8 cellular contexts compared by ENCODE assay signal in genomic region chr20:6122873-6123649, GRCh38. TPM values are rescaled to one million over a fixed set of nuclear protein-coding genes. Genes with fewer than 3 reads are reported as not detected.
DNase-seq lines count a peak whose midpoint lies in the region; ATAC-seq, FAIRE-seq and TF ChIP-seq lines count a peak whose summit lies in the region.
"Had no signal": no experiment of that assay in that cellular context is flagged by ENCODE, and none has a peak within 500 bp of the region (broad histone marks: within the 10 kb centered on the region; RNA-seq: fewer than 3 reads in every experiment).

FERMT1 (minus strand) TSS chr20:6123030; CDS start chr20:6119554, 3,476 bp downstream.

- peaks cover 75% of the 10 kb centered on the region for H3K27me3 ChIP-seq in gastroesophageal sphincter

- 0% methylated on average over 6 to 12 of the region's 55 CpGs for WGBS in gastroesophageal sphincter (ENCODE audit: low coverage in 1 of 2), 2 donors

- ATAC-seq in HG02759 (IDR thresholded peaks at IDR 0.05; ENCODE audit: unreplicated experiment), result peak; percentile 75
- ATAC-seq in gastroesophageal sphincter, result peak; percentile 76
- ATAC-seq in omental fat pad (ENCODE audit: low FRiP score), result peak; percentile 92
- ATAC-seq in GM18520 (IDR thresholded peaks at IDR 0.05; ENCODE audit: unreplicated experiment), result no peak

- H3K9me3 ChIP-seq in gastroesophageal sphincter, result no peaks in the 10 kb centered on the region

- peak within 1 kb of the TSS; percentile 26 to 54 for H3K4me3 ChIP-seq in gastroesophageal sphincter

- H3K4me1 ChIP-seq in gastroesophageal sphincter, result peaks cover 0 to 16% (median 3%) of the 10 kb centered on the region in 3 donors

- no peaks in the 10 kb centered on the region for H3K36me3 ChIP-seq in gastroesophageal sphincter

- DNase-seq in GM12891 (ENCODE audit: insufficient read length, low spot score) (peak; percentile 24), NCI-H2227 treated with DMSO at 0.1 percent for 48 hours (lab: John Stamatoyannopoulos, UW) (peak; percentile 17), omental fat pad (ENCODE audit: low spot score) (no peak)
- peak; percentile 65 to 69 for DNase-seq in activated T-cell treated with anti-CD3 and anti-CD28 coated beads, Interleukin-2, amount 50 U/mL, for 48 hours

- TF ChIP-seq POLR2A in GM12891 (IDR thresholded peaks at IDR 0.05; ENCODE audit: low read depth, low read length) (no peak), gastroesophageal sphincter (IDR thresholded peaks at IDR 0.05) (no peak)

- no peak for FAIRE-seq in GM12891 (lab: Jason Lieb, UNC)
- FAIRE-seq: endometrium had no signal

- H3K27ac ChIP-seq in gastroesophageal sphincter, result peak within 1 kb of the TSS in 2 of 4 donors; percentile 14 to 16

- no peak for TF ChIP-seq CTCF in gastroesophageal sphincter (IDR thresholded peaks at IDR 0.05)
- TF ChIP-seq CTCF in omental fat pad (IDR thresholded peaks at IDR 0.05), result no peak

- TF ChIP-seq EP300 in gastroesophageal sphincter (IDR thresholded peaks at IDR 0.05), result no peak

TF ChIP-seq in GM12891, 5 proteins besides CTCF, POLR2A, EP300 and RAD21:
- no peak for TF ChIP-seq POLR2AphosphoS5 (IDR thresholded peaks at IDR 0.05; ENCODE audit: low read depth, low read length)
- no peak for TF ChIP-seq PAX5 (IDR thresholded peaks at IDR 0.05; ENCODE audit: insufficient read depth, low read length, severe bottlenecking)
- no peak for TF ChIP-seq SPI1 (IDR thresholded peaks at IDR 0.05; ENCODE audit: low read depth, low read length)
- no peak for TF ChIP-seq TAF1 (IDR thresholded peaks at IDR 0.05; ENCODE audit: low read depth, low read length)
- no peak for TF ChIP-seq POU2F2 (IDR thresholded peaks at IDR 0.05; ENCODE audit: low read depth, low read length)

RNA-seq across cellular contexts. Expression of gene FERMT1, which starts in this region (rescaled TPM):
- 0.04 TPM for polyA plus RNA-seq in GM12891 (2012; ENCODE audit: low read depth, missing spikeins)
- total RNA-seq in gastroesophageal sphincter (1 to 10 TPM in 2 of 4 donors, under 1 TPM in 2; 0.16 to 2.2 (median 1.0) TPM), omental fat pad (1 to 10 TPM in 3 of 4 donors, under 1 TPM in 1; 0.84 to 1.6 (median 1.2) TPM)
